Comparison of ENCODE assay signal across 1 cellular context in the genomic region with DNA sequence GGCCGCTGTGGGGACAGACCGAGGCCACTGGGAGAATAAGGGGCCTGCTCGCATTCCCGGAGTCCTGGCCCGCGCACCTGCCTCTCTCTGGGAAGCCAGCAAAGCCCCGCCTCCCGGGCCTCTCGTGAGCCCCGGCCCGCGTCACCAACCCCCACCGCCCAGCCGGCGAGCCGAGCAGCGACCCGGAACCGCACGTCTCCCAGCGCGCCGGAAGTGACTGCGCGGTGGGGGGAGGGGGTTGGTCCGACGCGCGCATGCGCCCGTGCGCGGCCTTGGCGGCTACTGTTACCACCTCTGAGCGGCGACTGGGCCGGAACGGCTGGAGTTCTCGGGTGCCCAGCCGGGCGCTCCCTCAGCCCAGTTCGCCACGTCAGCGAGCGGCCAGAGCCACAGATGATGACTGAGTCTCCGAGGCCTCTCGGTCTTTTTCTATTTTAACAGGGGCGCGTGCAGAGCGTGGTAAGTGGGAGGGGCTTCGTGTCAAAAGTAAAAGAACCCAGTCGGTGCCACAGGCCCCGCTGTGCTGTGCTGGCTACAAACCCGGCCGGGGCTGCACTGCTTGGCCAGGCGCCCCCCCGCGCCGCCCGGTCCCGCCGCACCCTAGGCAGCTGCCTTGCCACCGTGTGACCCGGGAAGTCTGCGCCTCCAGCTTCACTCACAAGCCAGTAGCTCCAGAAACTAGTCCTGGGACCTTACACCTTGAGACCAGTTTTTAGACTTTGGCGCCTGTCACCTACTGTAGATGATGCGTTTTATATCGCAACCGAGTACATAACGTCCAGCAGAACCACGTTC.
TF ChIP-seq lines count a peak whose summit lies in the region.

A gene with protein sequence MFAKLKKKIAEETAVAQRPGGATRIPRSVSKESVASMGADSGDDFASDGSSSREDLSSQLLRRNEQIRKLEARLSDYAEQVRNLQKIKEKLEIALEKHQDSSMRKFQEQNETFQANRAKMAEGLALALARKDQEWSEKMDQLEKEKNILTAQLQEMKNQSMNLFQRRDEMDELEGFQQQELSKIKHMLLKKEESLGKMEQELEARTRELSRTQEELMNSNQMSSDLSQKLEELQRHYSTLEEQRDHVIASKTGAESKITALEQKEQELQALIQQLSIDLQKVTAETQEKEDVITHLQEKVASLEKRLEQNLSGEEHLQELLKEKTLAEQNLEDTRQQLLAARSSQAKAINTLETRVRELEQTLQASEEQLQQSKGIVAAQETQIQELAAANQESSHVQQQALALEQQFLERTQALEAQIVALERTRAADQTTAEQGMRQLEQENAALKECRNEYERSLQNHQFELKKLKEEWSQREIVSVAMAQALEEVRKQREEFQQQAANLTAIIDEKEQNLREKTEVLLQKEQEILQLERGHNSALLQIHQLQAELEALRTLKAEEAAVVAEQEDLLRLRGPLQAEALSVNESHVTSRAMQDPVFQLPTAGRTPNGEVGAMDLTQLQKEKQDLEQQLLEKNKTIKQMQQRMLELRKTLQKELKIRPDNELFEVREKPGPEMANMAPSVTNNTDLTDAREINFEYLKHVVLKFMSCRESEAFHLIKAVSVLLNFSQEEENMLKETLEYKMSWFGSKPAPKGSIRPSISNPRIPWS (minus strand): TSS at position 190 of the 795 bp plus-strand sequence. CDS start 2,372 bp downstream, outside the sequence.

TF ChIP-seq in HepG2, 621 proteins besides CTCF, POLR2A, EP300 and RAD21 (continued from another document and continues in another):
- peak; percentile 87 for TF ChIP-seq ZNF333 (CRISPR knock-in tag; IDR thresholded peaks at IDR 0.05; ENCODE audit: borderline replicate concordance)
- no peak for TF ChIP-seq CCAR2 (optimal IDR thresholded peaks at IDR 0.05; ENCODE audit: low read depth, low read length)
- TF ChIP-seq, protein P1, sequence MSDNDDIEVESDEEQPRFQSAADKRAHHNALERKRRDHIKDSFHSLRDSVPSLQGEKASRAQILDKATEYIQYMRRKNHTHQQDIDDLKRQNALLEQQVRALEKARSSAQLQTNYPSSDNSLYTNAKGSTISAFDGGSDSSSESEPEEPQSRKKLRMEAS (IDR thresholded peaks at IDR 0.05): peak; percentile 74
- 0 out of 2 replicates have a peak, but pooled peaks have one; percentile 6 for TF ChIP-seq ZNF12 (CRISPR knock-in tag; IDR thresholded peaks at IDR 0.05)
- peak; percentile 58; the same call in 1 of the 2 replicates for TF ChIP-seq HNRNPUL1 (IDR thresholded peaks at IDR 0.05; ENCODE audit: low read depth, low read length)
- TF ChIP-seq, protein P2, sequence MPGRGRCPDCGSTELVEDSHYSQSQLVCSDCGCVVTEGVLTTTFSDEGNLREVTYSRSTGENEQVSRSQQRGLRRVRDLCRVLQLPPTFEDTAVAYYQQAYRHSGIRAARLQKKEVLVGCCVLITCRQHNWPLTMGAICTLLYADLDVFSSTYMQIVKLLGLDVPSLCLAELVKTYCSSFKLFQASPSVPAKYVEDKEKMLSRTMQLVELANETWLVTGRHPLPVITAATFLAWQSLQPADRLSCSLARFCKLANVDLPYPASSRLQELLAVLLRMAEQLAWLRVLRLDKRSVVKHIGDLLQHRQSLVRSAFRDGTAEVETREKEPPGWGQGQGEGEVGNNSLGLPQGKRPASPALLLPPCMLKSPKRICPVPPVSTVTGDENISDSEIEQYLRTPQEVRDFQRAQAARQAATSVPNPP (CRISPR knock-in tag; IDR thresholded peaks at IDR 0.05): no peak
- TF ChIP-seq, protein P3, sequence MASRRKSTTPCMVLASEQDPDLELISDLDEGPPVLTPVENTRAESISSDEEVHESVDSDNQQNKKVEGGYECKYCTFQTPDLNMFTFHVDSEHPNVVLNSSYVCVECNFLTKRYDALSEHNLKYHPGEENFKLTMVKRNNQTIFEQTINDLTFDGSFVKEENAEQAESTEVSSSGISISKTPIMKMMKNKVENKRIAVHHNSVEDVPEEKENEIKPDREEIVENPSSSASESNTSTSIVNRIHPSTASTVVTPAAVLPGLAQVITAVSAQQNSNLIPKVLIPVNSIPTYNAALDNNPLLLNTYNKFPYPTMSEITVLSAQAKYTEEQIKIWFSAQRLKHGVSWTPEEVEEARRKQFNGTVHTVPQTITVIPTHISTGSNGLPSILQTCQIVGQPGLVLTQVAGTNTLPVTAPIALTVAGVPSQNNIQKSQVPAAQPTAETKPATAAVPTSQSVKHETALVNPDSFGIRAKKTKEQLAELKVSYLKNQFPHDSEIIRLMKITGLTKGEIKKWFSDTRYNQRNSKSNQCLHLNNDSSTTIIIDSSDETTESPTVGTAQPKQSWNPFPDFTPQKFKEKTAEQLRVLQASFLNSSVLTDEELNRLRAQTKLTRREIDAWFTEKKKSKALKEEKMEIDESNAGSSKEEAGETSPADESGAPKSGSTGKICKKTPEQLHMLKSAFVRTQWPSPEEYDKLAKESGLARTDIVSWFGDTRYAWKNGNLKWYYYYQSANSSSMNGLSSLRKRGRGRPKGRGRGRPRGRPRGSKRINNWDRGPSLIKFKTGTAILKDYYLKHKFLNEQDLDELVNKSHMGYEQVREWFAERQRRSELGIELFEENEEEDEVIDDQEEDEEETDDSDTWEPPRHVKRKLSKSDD (CRISPR knock-in tag; IDR thresholded peaks at IDR 0.05; ENCODE audit: low read depth): peak; percentile 91; the same call in 1 of the 2 replicates
- TF ChIP-seq TOPORS (CRISPR knock-in tag; IDR thresholded peaks at IDR 0.05): 0 out of 2 replicates have a peak, but pooled peaks have one; percentile 26
- TF ChIP-seq MAFG (CRISPR knock-in tag; IDR thresholded peaks at IDR 0.05): no peak
- peak; percentile 30 for TF ChIP-seq TEAD3 (CRISPR knock-in tag; optimal IDR thresholded peaks at IDR 0.05; ENCODE audit: borderline replicate concordance)
- TF ChIP-seq NR1H2 (CRISPR knock-in tag; IDR thresholded peaks at IDR 0.05; ENCODE audit: borderline replicate concordance, low read depth): no peak
- TF ChIP-seq MLLT10 (CRISPR knock-in tag; IDR thresholded peaks at IDR 0.05): no peak
- peak; percentile 90 for TF ChIP-seq POLR2AphosphoS5 (IDR thresholded peaks at IDR 0.05; ENCODE audit: low read depth, low read length)
- TF ChIP-seq CREB1 (IDR thresholded peaks at IDR 0.05): peak; percentile 94
- TF ChIP-seq CREB1 (CRISPR knock-in tag; IDR thresholded peaks at IDR 0.05): peak; percentile 92
- TF ChIP-seq KLF16 (CRISPR knock-in tag; IDR thresholded peaks at IDR 0.05): peak; percentile 52 to 74; a peak in 1 of 4 replicates
- no peak for TF ChIP-seq ZNF570 (CRISPR knock-in tag; IDR thresholded peaks at IDR 0.05; ENCODE audit: borderline replicate concordance)
- TF ChIP-seq MAF1 (CRISPR knock-in tag; IDR thresholded peaks at IDR 0.05; ENCODE audit: borderline replicate concordance): peak; percentile 72; the same call in 1 of the 2 replicates
- TF ChIP-seq ZNF749 (CRISPR knock-in tag; IDR thresholded peaks at IDR 0.05; ENCODE audit: borderline replicate concordance): peak; percentile 60; the same call in 1 of the 2 replicates
- TF ChIP-seq U2AF1 (optimal IDR thresholded peaks at IDR 0.05; ENCODE audit: low read depth, low read length): peak; percentile 78
- TF ChIP-seq SNRNP70 (IDR thresholded peaks at IDR 0.05; ENCODE audit: low read depth, low read length): no peak
- TF ChIP-seq, protein P4, sequence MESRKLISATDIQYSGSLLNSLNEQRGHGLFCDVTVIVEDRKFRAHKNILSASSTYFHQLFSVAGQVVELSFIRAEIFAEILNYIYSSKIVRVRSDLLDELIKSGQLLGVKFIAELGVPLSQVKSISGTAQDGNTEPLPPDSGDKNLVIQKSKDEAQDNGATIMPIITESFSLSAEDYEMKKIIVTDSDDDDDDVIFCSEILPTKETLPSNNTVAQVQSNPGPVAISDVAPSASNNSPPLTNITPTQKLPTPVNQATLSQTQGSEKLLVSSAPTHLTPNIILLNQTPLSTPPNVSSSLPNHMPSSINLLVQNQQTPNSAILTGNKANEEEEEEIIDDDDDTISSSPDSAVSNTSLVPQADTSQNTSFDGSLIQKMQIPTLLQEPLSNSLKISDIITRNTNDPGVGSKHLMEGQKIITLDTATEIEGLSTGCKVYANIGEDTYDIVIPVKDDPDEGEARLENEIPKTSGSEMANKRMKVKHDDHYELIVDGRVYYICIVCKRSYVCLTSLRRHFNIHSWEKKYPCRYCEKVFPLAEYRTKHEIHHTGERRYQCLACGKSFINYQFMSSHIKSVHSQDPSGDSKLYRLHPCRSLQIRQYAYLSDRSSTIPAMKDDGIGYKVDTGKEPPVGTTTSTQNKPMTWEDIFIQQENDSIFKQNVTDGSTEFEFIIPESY (CRISPR knock-in tag; IDR thresholded peaks at IDR 0.05): peak; percentile 3; the same call in 1 of the 2 replicates
- TF ChIP-seq, protein P5, sequence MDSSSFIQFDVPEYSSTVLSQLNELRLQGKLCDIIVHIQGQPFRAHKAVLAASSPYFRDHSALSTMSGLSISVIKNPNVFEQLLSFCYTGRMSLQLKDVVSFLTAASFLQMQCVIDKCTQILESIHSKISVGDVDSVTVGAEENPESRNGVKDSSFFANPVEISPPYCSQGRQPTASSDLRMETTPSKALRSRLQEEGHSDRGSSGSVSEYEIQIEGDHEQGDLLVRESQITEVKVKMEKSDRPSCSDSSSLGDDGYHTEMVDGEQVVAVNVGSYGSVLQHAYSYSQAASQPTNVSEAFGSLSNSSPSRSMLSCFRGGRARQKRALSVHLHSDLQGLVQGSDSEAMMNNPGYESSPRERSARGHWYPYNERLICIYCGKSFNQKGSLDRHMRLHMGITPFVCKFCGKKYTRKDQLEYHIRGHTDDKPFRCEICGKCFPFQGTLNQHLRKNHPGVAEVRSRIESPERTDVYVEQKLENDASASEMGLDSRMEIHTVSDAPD (CRISPR knock-in tag; IDR thresholded peaks at IDR 0.05): no peak
- TF ChIP-seq, protein P6, sequence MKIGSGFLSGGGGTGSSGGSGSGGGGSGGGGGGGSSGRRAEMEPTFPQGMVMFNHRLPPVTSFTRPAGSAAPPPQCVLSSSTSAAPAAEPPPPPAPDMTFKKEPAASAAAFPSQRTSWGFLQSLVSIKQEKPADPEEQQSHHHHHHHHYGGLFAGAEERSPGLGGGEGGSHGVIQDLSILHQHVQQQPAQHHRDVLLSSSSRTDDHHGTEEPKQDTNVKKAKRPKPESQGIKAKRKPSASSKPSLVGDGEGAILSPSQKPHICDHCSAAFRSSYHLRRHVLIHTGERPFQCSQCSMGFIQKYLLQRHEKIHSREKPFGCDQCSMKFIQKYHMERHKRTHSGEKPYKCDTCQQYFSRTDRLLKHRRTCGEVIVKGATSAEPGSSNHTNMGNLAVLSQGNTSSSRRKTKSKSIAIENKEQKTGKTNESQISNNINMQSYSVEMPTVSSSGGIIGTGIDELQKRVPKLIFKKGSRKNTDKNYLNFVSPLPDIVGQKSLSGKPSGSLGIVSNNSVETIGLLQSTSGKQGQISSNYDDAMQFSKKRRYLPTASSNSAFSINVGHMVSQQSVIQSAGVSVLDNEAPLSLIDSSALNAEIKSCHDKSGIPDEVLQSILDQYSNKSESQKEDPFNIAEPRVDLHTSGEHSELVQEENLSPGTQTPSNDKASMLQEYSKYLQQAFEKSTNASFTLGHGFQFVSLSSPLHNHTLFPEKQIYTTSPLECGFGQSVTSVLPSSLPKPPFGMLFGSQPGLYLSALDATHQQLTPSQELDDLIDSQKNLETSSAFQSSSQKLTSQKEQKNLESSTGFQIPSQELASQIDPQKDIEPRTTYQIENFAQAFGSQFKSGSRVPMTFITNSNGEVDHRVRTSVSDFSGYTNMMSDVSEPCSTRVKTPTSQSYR (CRISPR knock-in tag; IDR thresholded peaks at IDR 0.05; ENCODE audit: borderline replicate concordance): peak; percentile 100
- peak; percentile 88 for TF ChIP-seq ZC3H13 (CRISPR knock-in tag; IDR thresholded peaks at IDR 0.05)
- no peak for TF ChIP-seq ARID2 (CRISPR knock-in tag; IDR thresholded peaks at IDR 0.05; ENCODE audit: borderline replicate concordance)
- no peak for TF ChIP-seq ZNF619 (CRISPR knock-in tag; IDR thresholded peaks at IDR 0.05)
- TF ChIP-seq, protein P7, sequence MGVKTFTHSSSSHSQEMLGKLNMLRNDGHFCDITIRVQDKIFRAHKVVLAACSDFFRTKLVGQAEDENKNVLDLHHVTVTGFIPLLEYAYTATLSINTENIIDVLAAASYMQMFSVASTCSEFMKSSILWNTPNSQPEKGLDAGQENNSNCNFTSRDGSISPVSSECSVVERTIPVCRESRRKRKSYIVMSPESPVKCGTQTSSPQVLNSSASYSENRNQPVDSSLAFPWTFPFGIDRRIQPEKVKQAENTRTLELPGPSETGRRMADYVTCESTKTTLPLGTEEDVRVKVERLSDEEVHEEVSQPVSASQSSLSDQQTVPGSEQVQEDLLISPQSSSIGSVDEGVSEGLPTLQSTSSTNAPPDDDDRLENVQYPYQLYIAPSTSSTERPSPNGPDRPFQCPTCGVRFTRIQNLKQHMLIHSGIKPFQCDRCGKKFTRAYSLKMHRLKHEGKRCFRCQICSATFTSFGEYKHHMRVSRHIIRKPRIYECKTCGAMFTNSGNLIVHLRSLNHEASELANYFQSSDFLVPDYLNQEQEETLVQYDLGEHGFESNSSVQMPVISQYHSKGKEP (CRISPR knock-in tag; IDR thresholded peaks at IDR 0.05): no peak
- TF ChIP-seq ZNF747 (CRISPR knock-in tag; IDR thresholded peaks at IDR 0.05; ENCODE audit: borderline replicate concordance): peak; percentile 87; the same call in 1 of the 2 replicates
- TF ChIP-seq RFXAP (CRISPR knock-in tag; IDR thresholded peaks at IDR 0.05; ENCODE audit: borderline replicate concordance): peak; percentile 95
- peak; percentile 78 for TF ChIP-seq DR1 (CRISPR knock-in tag; IDR thresholded peaks at IDR 0.05)
- TF ChIP-seq, protein P8, sequence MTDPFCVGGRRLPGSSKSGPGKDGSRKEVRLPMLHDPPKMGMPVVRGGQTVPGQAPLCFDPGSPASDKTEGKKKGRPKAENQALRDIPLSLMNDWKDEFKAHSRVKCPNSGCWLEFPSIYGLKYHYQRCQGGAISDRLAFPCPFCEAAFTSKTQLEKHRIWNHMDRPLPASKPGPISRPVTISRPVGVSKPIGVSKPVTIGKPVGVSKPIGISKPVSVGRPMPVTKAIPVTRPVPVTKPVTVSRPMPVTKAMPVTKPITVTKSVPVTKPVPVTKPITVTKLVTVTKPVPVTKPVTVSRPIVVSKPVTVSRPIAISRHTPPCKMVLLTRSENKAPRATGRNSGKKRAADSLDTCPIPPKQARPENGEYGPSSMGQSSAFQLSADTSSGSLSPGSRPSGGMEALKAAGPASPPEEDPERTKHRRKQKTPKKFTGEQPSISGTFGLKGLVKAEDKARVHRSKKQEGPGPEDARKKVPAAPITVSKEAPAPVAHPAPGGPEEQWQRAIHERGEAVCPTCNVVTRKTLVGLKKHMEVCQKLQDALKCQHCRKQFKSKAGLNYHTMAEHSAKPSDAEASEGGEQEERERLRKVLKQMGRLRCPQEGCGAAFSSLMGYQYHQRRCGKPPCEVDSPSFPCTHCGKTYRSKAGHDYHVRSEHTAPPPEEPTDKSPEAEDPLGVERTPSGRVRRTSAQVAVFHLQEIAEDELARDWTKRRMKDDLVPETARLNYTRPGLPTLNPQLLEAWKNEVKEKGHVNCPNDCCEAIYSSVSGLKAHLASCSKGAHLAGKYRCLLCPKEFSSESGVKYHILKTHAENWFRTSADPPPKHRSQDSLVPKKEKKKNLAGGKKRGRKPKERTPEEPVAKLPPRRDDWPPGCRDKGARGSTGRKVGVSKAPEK (CRISPR knock-in tag; IDR thresholded peaks at IDR 0.05; ENCODE audit: borderline replicate concordance): no peak
- peak; percentile 21; the same call in 1 of the 2 replicates for TF ChIP-seq TBX3 (IDR thresholded peaks at IDR 0.05; ENCODE audit: borderline replicate concordance)
- TF ChIP-seq ATRX (CRISPR knock-in tag; IDR thresholded peaks at IDR 0.05; ENCODE audit: borderline replicate concordance): no peak
- TF ChIP-seq TOE1 (CRISPR knock-in tag; IDR thresholded peaks at IDR 0.05): peak; percentile 59; the same call in 1 of the 2 replicates
- TF ChIP-seq, protein P9, sequence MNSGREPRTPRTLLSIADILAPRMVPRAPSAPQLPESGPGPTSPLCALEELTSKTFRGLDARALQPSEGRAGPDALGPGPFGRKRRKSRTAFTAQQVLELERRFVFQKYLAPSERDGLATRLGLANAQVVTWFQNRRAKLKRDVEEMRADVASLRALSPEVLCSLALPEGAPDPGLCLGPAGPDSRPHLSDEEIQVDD (CRISPR knock-in tag; IDR thresholded peaks at IDR 0.05; ENCODE audit: borderline replicate concordance): 0 out of 2 replicates have a peak, but pooled peaks have one; percentile 47
- no peak for TF ChIP-seq ZNF432 (CRISPR knock-in tag; IDR thresholded peaks at IDR 0.05; ENCODE audit: borderline replicate concordance)
- 0 out of 2 replicates have a peak, but pooled peaks have one; percentile 69 for TF ChIP-seq SALL1 (CRISPR knock-in tag; IDR thresholded peaks at IDR 0.05)
